In the genomic region with DNA sequence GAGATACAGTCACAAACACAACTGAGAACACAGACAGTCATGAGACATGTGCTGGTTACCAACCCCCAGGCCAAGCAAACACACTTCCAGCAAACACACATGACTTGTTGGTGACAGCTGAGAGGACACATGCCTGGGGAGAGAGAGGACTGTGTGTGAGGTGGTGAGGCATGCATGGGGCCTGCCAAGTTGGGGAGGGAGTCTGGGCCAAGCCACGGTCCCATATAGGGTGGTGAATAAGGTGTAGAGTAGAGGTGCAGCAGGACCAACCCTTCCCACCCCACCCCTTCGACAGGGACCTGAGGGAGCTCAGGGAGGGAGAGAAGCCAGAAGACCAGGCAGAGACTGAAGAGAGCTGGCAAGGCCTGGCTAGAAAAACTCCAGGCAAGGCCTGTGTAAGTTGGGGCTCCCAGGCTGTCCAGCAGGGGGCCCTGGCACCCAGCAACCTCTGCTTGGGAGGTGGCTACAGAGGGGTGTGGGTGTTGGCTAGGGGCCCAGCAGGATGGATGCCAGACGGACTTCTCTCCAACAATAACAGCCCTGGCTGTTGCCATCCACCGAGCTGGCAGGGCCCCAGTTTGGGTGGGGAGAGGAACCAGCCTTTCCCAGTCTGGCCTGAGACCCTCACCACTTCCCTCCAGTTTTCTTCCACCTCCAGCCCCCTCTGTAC, we compare ENCODE assay signal across 8 cellular contexts. TPM values are rescaled to one million over a fixed set of nuclear protein-coding genes. Genes with fewer than 3 reads are reported as not detected.
DNase-seq lines count a peak whose midpoint lies in the region; ATAC-seq and TF ChIP-seq lines count a peak whose summit lies in the region.

No MANE protein-coding gene starts in this region.

- peak; percentile 48 for ATAC-seq in GM19351 (IDR thresholded peaks at IDR 0.05; ENCODE audit: unreplicated experiment)
- peak; percentile 67 for ATAC-seq in activated T-helper 17 cell treated with anti-CD3 and anti-CD28 coated beads, Interleukin-2, amount 50 U/mL, for 72 hours (replicated peaks)

- peaks cover 21% of the 10 kb centered on the region for H4K20me1 ChIP-seq in BLaER1

- H3K23ac ChIP-seq in neuronal stem cell (ENCODE audit: low read depth, low read length, poor library complexity): no peak overlapping the region

- no peak overlapping the region for H3K4ac ChIP-seq in neuronal stem cell (ENCODE audit: low read length)

- H3K9me3 ChIP-seq in BLaER1 (no peaks in the 10 kb centered on the region), neuronal stem cell (replicated peaks in 1 of 2; ENCODE audit: control insufficient read depth in 2 of 2, insufficient read depth in 1 of 2, low read depth in 1 of 2, low read length in 2 of 2) (no peaks in the 10 kb centered on the region)

- peak overlapping the region; percentile 84 for H3K18ac ChIP-seq in neuronal stem cell (ENCODE audit: low read length)

- H3K79me1 ChIP-seq in neuronal stem cell (ENCODE audit: low read depth, low read length): peaks cover 8% of the 10 kb centered on the region

- H3K27me3 Mint-ChIP-seq in IgD-negative memory B cell: peaks cover 3% of the 10 kb centered on the region
- H3K27me3 Mint-ChIP-seq in activated T-helper 17 cell treated with anti-CD3 and anti-CD28 coated beads, Interleukin-2, amount 50 U/mL, for 72 hours: peaks cover 3% of the 10 kb centered on the region

- H3K27me3 ChIP-seq in BLaER1: no peaks in the 10 kb centered on the region
- peaks cover 0 to 2% (median 0%) of the 10 kb centered on the region in 3 experiments for H3K27me3 ChIP-seq in neuronal stem cell (ENCODE audit: control insufficient read depth in 3 of 3, insufficient read depth in 3 of 3, low read depth in 1 of 3, low read length in 3 of 3)

- no peak overlapping the region for H2BK5ac ChIP-seq in neuronal stem cell (ENCODE audit: low read length)

- no peaks in the 10 kb centered on the region for H3K9me3 Mint-ChIP-seq in IgD-negative memory B cell
- no peaks in the 10 kb centered on the region for H3K9me3 Mint-ChIP-seq in activated T-helper 17 cell treated with anti-CD3 and anti-CD28 coated beads, Interleukin-2, amount 50 U/mL, for 72 hours

- H3K9ac ChIP-seq in BLaER1: no peak overlapping the region
- H3K9ac ChIP-seq in neuronal stem cell (ENCODE audit: low read depth, low read length, poor library complexity): no peak overlapping the region

- WGBS in neuronal stem cell (ENCODE audit: extremely low coverage in 2 of 2, insufficient read length in 2 of 2, insufficient replicate concordance in 1 of 2), 2 donors: no CpG with 5 or more reads among the region's 4 CpGs

- peak; percentile 83 for DNase-seq in RPMI7951 (ENCODE audit: low read depth)
- peak; percentile 87 for DNase-seq in fibroblast of pulmonary artery (ENCODE audit: low read depth)
- DNase-seq in neuronal stem cell (ENCODE audit: low spot score): no peak
- DNase-seq in substantia nigra (lab: John Stamatoyannopoulos, UW): peak in 46 of 49 donors; percentile 17 to 96 (median 72)

- H3K14ac ChIP-seq in neuronal stem cell (ENCODE audit: low read length): no peak overlapping the region

- no peak overlapping the region for H2BK120ac ChIP-seq in neuronal stem cell (ENCODE audit: low read depth, low read length)

- H4K8ac ChIP-seq in neuronal stem cell (ENCODE audit: low read depth, low read length): no peak overlapping the region

- H2BK12ac ChIP-seq in neuronal stem cell (ENCODE audit: low read length): peak overlapping the region; percentile 78

- H3K4me3 Mint-ChIP-seq in IgD-negative memory B cell: peak overlapping the region in 2 of 4 donors; percentile 27 to 83
- H3K4me3 Mint-ChIP-seq in activated T-helper 17 cell treated with anti-CD3 and anti-CD28 coated beads, Interleukin-2, amount 50 U/mL, for 72 hours: peak overlapping the region; percentile 1

- peak overlapping the region in 2 of 3 donors; percentile 69 to 72 for H3K27ac Mint-ChIP-seq in IgD-negative memory B cell
- H3K27ac Mint-ChIP-seq in activated T-helper 17 cell treated with anti-CD3 and anti-CD28 coated beads, Interleukin-2, amount 50 U/mL, for 72 hours: peak overlapping the region; percentile 8

- no peaks in the 10 kb centered on the region for H3K36me3 ChIP-seq in BLaER1
- H3K36me3 ChIP-seq in neuronal stem cell (replicated peaks in 1 of 2; ENCODE audit: control insufficient read depth in 2 of 2, insufficient read depth in 2 of 2, low read length in 2 of 2): no peaks in the 10 kb centered on the region

- TF ChIP-seq CTCF in fibroblast of pulmonary artery (IDR thresholded peaks at IDR 0.05; ENCODE audit: low read length, missing control alignments): peak; percentile 87

- peaks cover 6 to 28% (median 22%) of the 10 kb centered on the region in 3 donors for H3K4me1 Mint-ChIP-seq in IgD-negative memory B cell
- peaks cover 16% of the 10 kb centered on the region for H3K4me1 Mint-ChIP-seq in activated T-helper 17 cell treated with anti-CD3 and anti-CD28 coated beads, Interleukin-2, amount 50 U/mL, for 72 hours

- H2AK5ac ChIP-seq in neuronal stem cell (ENCODE audit: low read depth, low read length): peak overlapping the region; percentile 88

- no peak overlapping the region for H2AFZ ChIP-seq in neuronal stem cell (ENCODE audit: low read length)

- H3K27ac ChIP-seq in BLaER1: no peak overlapping the region
- peak overlapping the region; percentile 35 for H3K27ac ChIP-seq in neuronal stem cell (replicated peaks; ENCODE audit: low read length)
- peak overlapping the region; percentile 61 for H3K27ac ChIP-seq in substantia nigra (ENCODE audit: low read depth, low read length, poor library complexity, severe bottlenecking)

- H3K4me2 ChIP-seq in BLaER1 (peak overlapping the region; percentile 54), neuronal stem cell (ENCODE audit: insufficient read depth, low read length, poor library complexity, severe bottlenecking) (no peak overlapping the region)

- H3K4me1 ChIP-seq in BLaER1: peaks cover 79% of the 10 kb centered on the region
- peaks cover 55 to 61% of the 10 kb centered on the region in 2 donors for H3K4me1 ChIP-seq in neuronal stem cell (ENCODE audit: control insufficient read depth in 2 of 2, insufficient read depth in 1 of 2, low read depth in 1 of 2, low read length in 2 of 2)

- H3K4me3 ChIP-seq in BLaER1: no peak overlapping the region
- no peak overlapping the region for H3K4me3 ChIP-seq in fibroblast of pulmonary artery (replicated peaks; ENCODE audit: low read depth, low read length)
- no peak overlapping the region for H3K4me3 ChIP-seq in neuronal stem cell (ENCODE audit: low read length in 2 of 2)

- peak overlapping the region; percentile 71 for H2BK15ac ChIP-seq in neuronal stem cell (ENCODE audit: low read length)

- no peaks in the 10 kb centered on the region for H3K36me3 Mint-ChIP-seq in IgD-negative memory B cell
- peaks cover 8% of the 10 kb centered on the region for H3K36me3 Mint-ChIP-seq in activated T-helper 17 cell treated with anti-CD3 and anti-CD28 coated beads, Interleukin-2, amount 50 U/mL, for 72 hours (ENCODE audit: low read depth)

- no peak overlapping the region for H4K91ac ChIP-seq in neuronal stem cell (ENCODE audit: low read depth, low read length, poor library complexity)

RNA-seq across cellular contexts. Expression of a gene that starts 2.0 kb away (rescaled TPM):
- polyA plus RNA-seq in IgD-negative memory B cell: 5.4 TPM
- total RNA-seq in RPMI7951 (2014; rRNA removed; shearing (Covaris generic)): 22.1 and 22.2 TPM in 2 replicates
- total RNA-seq in activated T-helper 17 cell treated with anti-CD3 and anti-CD28 coated beads, Interleukin-2, amount 50 U/mL, for 72 hours: 10 to 100 TPM; 40.8 to 80.8 TPM
- 101 TPM for polyA plus RNA-seq in neuronal stem cell (2013, experiment 1 of 2)
- polyA plus RNA-seq in neuronal stem cell (2013, experiment 2 of 2): 102 TPM

RNA-seq across cellular contexts. Expression of a gene that starts 4.7 kb away (rescaled TPM):
- polyA plus RNA-seq in IgD-negative memory B cell: not detected
- not detected in 2 replicates for total RNA-seq in RPMI7951 (2014; rRNA removed; shearing (Covaris generic))
- total RNA-seq in activated T-helper 17 cell treated with anti-CD3 and anti-CD28 coated beads, Interleukin-2, amount 50 U/mL, for 72 hours: not detected
- polyA plus RNA-seq in neuronal stem cell (2013, experiment 1 of 2): 2.1 TPM
- polyA plus RNA-seq in neuronal stem cell (2013, experiment 2 of 2): 2.3 TPM

RNA-seq across cellular contexts. Expression of a gene that starts 25.5 kb away (rescaled TPM):
- 435 TPM for polyA plus RNA-seq in IgD-negative memory B cell
- total RNA-seq in RPMI7951 (2014; rRNA removed; shearing (Covaris generic)): 984 and 1,201 TPM in 2 replicates
- total RNA-seq in activated T-helper 17 cell treated with anti-CD3 and anti-CD28 coated beads, Interleukin-2, amount 50 U/mL, for 72 hours: 1,000 to 10,000 TPM; 1,019 to 1,822 TPM
- 1,143 TPM for polyA plus RNA-seq in neuronal stem cell (2013, experiment 1 of 2)
- polyA plus RNA-seq in neuronal stem cell (2013, experiment 2 of 2): 1,131 TPM

RNA-seq across cellular contexts. Expression of a gene that starts 35.9 kb away (rescaled TPM):
- polyA plus RNA-seq in IgD-negative memory B cell: 42.6 TPM
- 86.2 and 101 TPM in 2 replicates for total RNA-seq in RPMI7951 (2014; rRNA removed; shearing (Covaris generic))
- 10 to 100 TPM; 16.5 to 22.3 TPM for total RNA-seq in activated T-helper 17 cell treated with anti-CD3 and anti-CD28 coated beads, Interleukin-2, amount 50 U/mL, for 72 hours
- 42.4 TPM for polyA plus RNA-seq in neuronal stem cell (2013, experiment 1 of 2)
- 41.6 TPM for polyA plus RNA-seq in neuronal stem cell (2013, experiment 2 of 2)

RNA-seq across cellular contexts. Expression of a gene that starts 43.9 kb away (rescaled TPM):
- polyA plus RNA-seq in IgD-negative memory B cell: 23.5 TPM
- total RNA-seq in RPMI7951 (2014; rRNA removed; shearing (Covaris generic)): 14.7 and 23.0 TPM in 2 replicates
- total RNA-seq in activated T-helper 17 cell treated with anti-CD3 and anti-CD28 coated beads, Interleukin-2, amount 50 U/mL, for 72 hours: 10 to 100 TPM; 20.5 to 26.9 TPM
- 9.5 TPM for polyA plus RNA-seq in neuronal stem cell (2013, experiment 1 of 2)
- polyA plus RNA-seq in neuronal stem cell (2013, experiment 2 of 2): 9.0 TPM
